ENCODE assay signal across 8 cellular contexts in the genomic region with DNA sequence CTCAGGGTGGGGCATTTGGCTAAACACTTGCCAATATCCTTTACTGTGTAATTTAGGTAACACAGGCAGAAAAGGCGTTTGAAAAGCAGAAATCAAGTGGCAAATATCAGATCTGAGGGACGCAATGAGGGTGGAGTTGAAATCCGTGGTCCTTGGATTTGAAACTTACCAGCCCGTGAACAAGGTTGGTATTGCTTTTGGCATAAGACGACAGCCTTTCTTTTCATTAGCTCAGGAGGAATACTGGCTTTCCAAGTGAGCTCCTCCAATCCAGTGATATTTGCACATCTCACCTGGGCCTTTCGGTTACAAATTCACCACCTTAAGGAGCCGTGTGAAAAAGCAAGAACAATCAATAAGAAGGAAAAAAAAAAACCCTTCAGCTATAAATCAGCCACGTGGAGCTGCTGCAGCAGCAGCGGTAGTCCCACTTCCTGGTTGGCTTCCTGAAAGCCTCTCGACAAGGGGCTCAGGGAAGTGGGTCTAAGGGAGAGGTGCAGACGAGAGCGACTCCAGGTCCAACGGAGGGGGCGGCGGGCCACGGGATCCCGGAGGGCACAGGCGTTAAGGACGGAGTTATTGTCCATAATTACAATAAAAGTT. TPM values are rescaled to one million over a fixed set of nuclear protein-coding genes. Genes with fewer than 3 reads are reported as not detected.
DNase-seq lines count a peak whose midpoint lies in the region; FAIRE-seq and TF ChIP-seq lines count a peak whose summit lies in the region.

No MANE protein-coding gene starts in this region.

- no peak for FAIRE-seq in kidney (lab: Jason Lieb, UNC)

- DNase-seq in DMS79 (lab: John Stamatoyannopoulos, UW): peak; percentile 42
- DNase-seq in GM20000 (ENCODE audit: low spot score): peak; percentile 43
- DNase-seq in Jurkat, Clone E6-1 (ENCODE audit: low read depth, low spot score): peak; percentile 59
- DNase-seq in SKM-1 treated with dmso at 0.1 percent for 144 hours (lab: John Stamatoyannopoulos, UW; ENCODE audit: unreplicated experiment): peak; percentile 65
- DNase-seq in cardiac fibroblast (ENCODE audit: low read depth in 2 of 2): peak; percentile 31 to 39
- peak; percentile 76 for DNase-seq in kidney
- DNase-seq in stimulated activated CD4-positive, alpha-beta T cell treated with anti-CD3 and anti-CD28 coated beads, Interleukin-2, amount 100 ng/mL, for 24 hours: peak; percentile 34 to 35
- no peak for DNase-seq in GM19240 (ENCODE audit: insufficient read length, low spot score)

- H3K36me3 ChIP-seq in kidney (ENCODE audit: control insufficient read depth in 1 of 2, insufficient read depth in 2 of 2, low read length in 2 of 2): no peaks in the 10 kb centered on the region

- TF ChIP-seq CTCF in GM20000 (IDR thresholded peaks at IDR 0.05; ENCODE audit: extremely low read depth, missing control alignments) (no peak), cardiac fibroblast (IDR thresholded peaks at IDR 0.05; ENCODE audit: low read depth, low read length) (no peak), kidney (IDR thresholded peaks at IDR 0.05; ENCODE audit: borderline replicate concordance, extremely low read depth, insufficient read depth) (no peak)

- peak overlapping the region; percentile 70 for H3K4me3 ChIP-seq in Jurkat, Clone E6-1 (ENCODE audit: low read length)
- H3K4me3 ChIP-seq in cardiac fibroblast (replicated peaks in 1 of 2; ENCODE audit: low read depth in 2 of 2, low read length in 2 of 2) (peak overlapping the region; percentile 70 to 86), kidney (ENCODE audit: low read length in 2 of 2) (peak overlapping the region; percentile 87 to 88)

- H3K9ac ChIP-seq in kidney (ENCODE audit: low read length in 2 of 2): peak overlapping the region; percentile 57 to 77

- H3K4me1 ChIP-seq in kidney (ENCODE audit: control insufficient read depth in 1 of 2, insufficient read depth in 1 of 2, low read depth in 1 of 2, low read length in 2 of 2): peaks cover 7% of the 10 kb centered on the region in 2 donors

- H3K27ac ChIP-seq in kidney (ENCODE audit: low read depth in 2 of 2, low read length in 2 of 2): peak overlapping the region; percentile 81 to 91

- H3K9me3 ChIP-seq in kidney (ENCODE audit: control insufficient read depth in 1 of 2, low read length in 2 of 2): no peaks in the 10 kb centered on the region

- intact Hi-C loops in kidney (cut with DNase I): no loop called here

RNA-seq across cellular contexts. Expression of a gene that starts 0.7 kb away (rescaled TPM):
- 21.3 TPM for polyA plus RNA-seq in Jurkat, Clone E6-1 (2012; ENCODE audit: insufficient read depth, insufficient read length)
- 25.6 TPM for total RNA-seq in kidney
- polyA plus RNA-seq in kidney (ENCODE audit: insufficient read depth, low read depth, low replicate concordance): 3.8 TPM
